Comparison of ENCODE assay signal across 10 cellular contexts in the genomic region with DNA sequence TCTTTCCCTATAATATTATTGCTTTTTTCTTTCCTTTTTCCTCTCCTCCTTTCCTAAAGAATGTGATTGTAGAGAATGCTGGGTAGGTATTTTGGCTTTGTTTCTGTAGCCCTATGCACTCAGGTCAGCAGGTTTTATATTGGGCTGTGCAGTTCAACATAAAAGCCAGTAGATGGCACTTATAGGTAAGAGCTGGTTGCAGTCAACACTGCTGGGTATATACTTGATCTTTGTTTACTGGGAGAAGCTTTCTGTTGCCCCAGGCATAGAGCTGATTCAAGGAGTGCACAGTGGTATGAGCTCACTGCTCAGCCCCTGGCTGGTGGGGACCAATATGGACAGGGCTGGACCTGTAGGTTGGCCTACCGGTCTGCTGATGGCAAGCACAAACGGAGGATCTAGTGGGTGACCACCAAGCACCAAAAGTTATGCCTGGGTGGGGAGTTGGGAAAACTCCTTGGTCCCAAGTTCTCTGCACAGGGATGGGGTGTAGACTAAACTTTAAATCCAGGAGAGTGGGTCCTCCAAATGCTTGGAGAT.
DNase-seq lines count a peak whose midpoint lies in the region; ATAC-seq and TF ChIP-seq lines count a peak whose summit lies in the region.
"Had no signal": no experiment of that assay in that cellular context is flagged by ENCODE, and none has a peak within 500 bp of the region (broad histone marks: within the 10 kb centered on the region; RNA-seq: fewer than 3 reads in every experiment).

No MANE protein-coding gene starts in this region.

- H3K36me3 ChIP-seq in kidney epithelial cell (ENCODE audit: control insufficient read depth, insufficient read depth, low read length), result no peaks in the 10 kb centered on the region
- H3K36me3 ChIP-seq: ovary had no signal

- DNase-seq in EH (ENCODE audit: low read depth) (peak; percentile 46), LNCaP clone FGC (ENCODE audit: low read depth) (peak; percentile 1), astrocyte of the hippocampus (ENCODE audit: low read depth, low spot score) (peak; percentile 5), kidney epithelial cell (ENCODE audit: low read depth) (no peak), NOMO-1 (lab: John Stamatoyannopoulos, UW; ENCODE audit: unreplicated experiment in 2 of 2) (no peak), OCI-M2 (lab: John Stamatoyannopoulos, UW; ENCODE audit: unreplicated experiment) (no peak)
- DNase-seq: NCI-H1092, ovary had no signal

- ATAC-seq in HG02763 (IDR thresholded peaks at IDR 0.05; ENCODE audit: unreplicated experiment) (no peak), GM18867 (IDR thresholded peaks at IDR 0.05; ENCODE audit: unreplicated experiment) (no peak)

- H3K27me3 ChIP-seq in kidney epithelial cell (ENCODE audit: control insufficient read depth, insufficient read depth, low read length), result no peaks in the 10 kb centered on the region
- H3K27me3 ChIP-seq: ovary had no signal

- peak; percentile 42 for TF ChIP-seq CTCF in LNCaP clone FGC (IDR thresholded peaks at IDR 0.05; ENCODE audit: control insufficient read depth, extremely low read depth, insufficient read depth)
- peak; percentile 10 for TF ChIP-seq CTCF in kidney epithelial cell (IDR thresholded peaks at IDR 0.05; ENCODE audit: insufficient read depth, low read length, poor library complexity, severe bottlenecking)

- H3K4me3 ChIP-seq in LNCaP clone FGC (ENCODE audit: low read depth, low read length) (no peak overlapping the region), kidney epithelial cell (ENCODE audit: low read depth, low read length) (no peak overlapping the region)
- H3K4me3 ChIP-seq: ovary had no signal

Comparison
In these comparisons a context has a peak if more than half of its experiments do, and no peak if none do; other contexts are left out.
1. DNase-seq: peak in EH (single experiment), LNCaP clone FGC (single experiment) and astrocyte of the hippocampus (single experiment); none in kidney epithelial cell (single experiment), NOMO-1 (0 of 2) and OCI-M2 (single experiment).